Comparison of ENCODE assay signal across 14 cellular contexts in genomic region chr3:42608586-42608985, GRCh38. TPM values are rescaled to one million over a fixed set of nuclear protein-coding genes. Genes with fewer than 3 reads are reported as not detected.
A peak's percentile ranks its signal among the peaks of the same experiment; 100 is the strongest.
DNase-seq lines count a peak whose midpoint lies in the region; ATAC-seq lines count a peak whose summit lies in the region.
"Had no signal": no experiment of that assay in that cellular context is flagged by ENCODE, and none has a peak within 500 bp of the region (broad histone marks: within the 10 kb centered on the region; RNA-seq: fewer than 3 reads in every experiment).

No MANE protein-coding gene starts in this region.

- peaks cover 0 to 9% (median 4%) of the 10 kb centered on the region in 8 donors for H3K9me3 Mint-ChIP-seq in CD4-positive, alpha-beta memory T cell
- H3K9me3 Mint-ChIP-seq in effector memory CD8-positive, alpha-beta T cell: no peaks in the 10 kb centered on the region
- peaks cover 0 to 6% (median 0%) of the 10 kb centered on the region in 11 donors for H3K9me3 Mint-ChIP-seq in naive thymus-derived CD4-positive, alpha-beta T cell

- no peak for ATAC-seq in effector memory CD8-positive, alpha-beta T cell (replicated peaks)
- ATAC-seq in naive thymus-derived CD4-positive, alpha-beta T cell: no peak
- ATAC-seq in GM18861 (IDR thresholded peaks at IDR 0.05; ENCODE audit: unreplicated experiment): no peak
- ATAC-seq: HCT116 had no signal

- no peaks in the 10 kb centered on the region for H3K27me3 Mint-ChIP-seq in CD4-positive, alpha-beta memory T cell
- no peaks in the 10 kb centered on the region for H3K27me3 Mint-ChIP-seq in effector memory CD8-positive, alpha-beta T cell
- H3K27me3 Mint-ChIP-seq in naive thymus-derived CD4-positive, alpha-beta T cell: no peaks in the 10 kb centered on the region

- H3K36me3 ChIP-seq in CD4-positive, alpha-beta memory T cell (ENCODE audit: insufficient read depth, low read length): peaks cover 6% of the 10 kb centered on the region
- peaks cover 44% of the 10 kb centered on the region for H3K36me3 ChIP-seq in MG63
- peaks cover 0 to 20% (median 13%) of the 10 kb centered on the region in 3 experiments for H3K36me3 ChIP-seq in naive thymus-derived CD4-positive, alpha-beta T cell (ENCODE audit: control insufficient read depth in 2 of 3, insufficient read depth in 3 of 3, low read length in 3 of 3)

- peaks cover 33 to 50% of the 10 kb centered on the region in 2 donors for H3K36me3 Mint-ChIP-seq in CD4-positive, alpha-beta memory T cell
- H3K36me3 Mint-ChIP-seq in effector memory CD8-positive, alpha-beta T cell (ENCODE audit: insufficient read depth): peaks cover 64% of the 10 kb centered on the region
- peaks cover 0 to 47% (median 24%) of the 10 kb centered on the region in 5 donors for H3K36me3 Mint-ChIP-seq in naive thymus-derived CD4-positive, alpha-beta T cell

- H3K27ac Mint-ChIP-seq in CD4-positive, alpha-beta memory T cell: peak overlapping the region in 5 of 7 donors; percentile 10 to 86 (median 52)
- H3K27ac Mint-ChIP-seq in effector memory CD8-positive, alpha-beta T cell: peak overlapping the region; percentile 75 to 77
- peak overlapping the region in 5 of 9 donors; percentile 23 to 78 (median 49) for H3K27ac Mint-ChIP-seq in naive thymus-derived CD4-positive, alpha-beta T cell

- H3K27me3 ChIP-seq in CD4-positive, alpha-beta memory T cell (ENCODE audit: insufficient read depth, low read length): no peaks in the 10 kb centered on the region
- H3K27me3 ChIP-seq in MG63: no peaks in the 10 kb centered on the region
- no peaks in the 10 kb centered on the region for H3K27me3 ChIP-seq in naive thymus-derived CD4-positive, alpha-beta T cell (ENCODE audit: control insufficient read depth in 2 of 2, insufficient read depth in 2 of 2, low read length in 2 of 2)
- H3K27me3 ChIP-seq: adrenal gland had no signal

- POLR2A ChIA-PET in CD4-positive, alpha-beta memory T cell (lab: Charles Lee; ENCODE audit: partially characterized antibody): interaction anchor here (1.2 to 3.1 kb wide), 3 partner anchors 7 to 29 kb away, joined by 3 to 20 read pairs (median 9); partner anchors contain the start of genes NKTR and SS18L2
- POLR2A ChIA-PET in naive thymus-derived CD4-positive, alpha-beta T cell (lab: Charles Lee): interaction anchor here (1.6 kb wide), 1 partner anchor 18 kb away, joined by 5 read pairs; the partner anchor contains the start of gene SS18L2

- H3K4me1 Mint-ChIP-seq in CD4-positive, alpha-beta memory T cell: peaks cover 54 to 86% (median 73%) of the 10 kb centered on the region in 4 donors
- H3K4me1 Mint-ChIP-seq in effector memory CD8-positive, alpha-beta T cell (ENCODE audit: low read depth in 2 of 2): peaks cover 39 to 71% of the 10 kb centered on the region in 2 donors
- H3K4me1 Mint-ChIP-seq in naive thymus-derived CD4-positive, alpha-beta T cell: peaks cover 44 to 94% (median 84%) of the 10 kb centered on the region in 7 donors

- CTCF ChIA-PET in CD4-positive, alpha-beta memory T cell (lab: Charles Lee; ENCODE audit: partially characterized antibody): interaction anchor here (1.1 to 1.5 kb wide), 2 partner anchors 8 to 23 kb away, joined by 3 read pairs; partner anchors contain the start of gene NKTR
- CTCF ChIA-PET in naive thymus-derived CD4-positive, alpha-beta T cell (lab: Charles Lee): no interaction called here

- no peak overlapping the region for H3K27ac ChIP-seq in CD4-positive, alpha-beta memory T cell (ENCODE audit: low read depth, low read length)
- no peak overlapping the region for H3K27ac ChIP-seq in naive thymus-derived CD4-positive, alpha-beta T cell (ENCODE audit: low read depth, low read length)
- H3K27ac ChIP-seq: C4-2B, VCaP had no signal

- no peak for DNase-seq in CD4-positive, alpha-beta memory T cell
- DNase-seq in MG63: peak; percentile 32
- DNase-seq in effector memory CD8-positive, alpha-beta T cell: no peak
- DNase-seq in naive thymus-derived CD4-positive, alpha-beta T cell: no peak
- DNase-seq in epidermal melanocyte (ENCODE audit: insufficient read length, low spot score): no peak
- DNase-seq in NCI-H1105 (lab: John Stamatoyannopoulos, UW): no peak
- DNase-seq in HuH-7 (ENCODE audit: low spot score): no peak
- DNase-seq: NCI-H2107, SK-N-SH had no signal

- no peaks in the 10 kb centered on the region for H3K9me3 ChIP-seq in CD4-positive, alpha-beta memory T cell (ENCODE audit: control insufficient read depth in 1 of 2, low read length in 2 of 2)
- H3K9me3 ChIP-seq in MG63: peaks cover 3% of the 10 kb centered on the region; the same call in 1 of the 2 replicates
- no peaks in the 10 kb centered on the region for H3K9me3 ChIP-seq in naive thymus-derived CD4-positive, alpha-beta T cell (ENCODE audit: control insufficient read depth in 2 of 3, low read length in 3 of 3)
- H3K9me3 ChIP-seq: adrenal gland had no signal

- peaks cover 75% of the 10 kb centered on the region for H3K4me1 ChIP-seq in CD4-positive, alpha-beta memory T cell (ENCODE audit: insufficient read depth, low read length)
- peaks cover 20 to 22% of the 10 kb centered on the region in 2 donors for H3K4me1 ChIP-seq in naive thymus-derived CD4-positive, alpha-beta T cell (ENCODE audit: control insufficient read depth in 2 of 2, insufficient read depth in 2 of 2, low read length in 2 of 2)

- intact Hi-C loops in CD4-positive, alpha-beta memory T cell (cut with micrococcal nuclease): no loop called here
- intact Hi-C loops in naive thymus-derived CD4-positive, alpha-beta T cell (cut with micrococcal nuclease): loop anchor here in 1 of 2 donors (10.0 kb wide), 3 partner anchors 496 to 1726 kb away; partner anchors contain the start of genes ABHD5, POMGNT2 and TCAIM

- H3K4me3 Mint-ChIP-seq in CD4-positive, alpha-beta memory T cell: peak overlapping the region in 3 of 8 donors; percentile 7 to 17 (median 12)
- peak overlapping the region in 1 of 2 donors; percentile 11 for H3K4me3 Mint-ChIP-seq in effector memory CD8-positive, alpha-beta T cell
- H3K4me3 Mint-ChIP-seq in naive thymus-derived CD4-positive, alpha-beta T cell: no peak overlapping the region

- H3K4me3 ChIP-seq in CD4-positive, alpha-beta memory T cell (ENCODE audit: low read length in 2 of 2): no peak overlapping the region
- H3K4me3 ChIP-seq in MG63: no peak overlapping the region
- H3K4me3 ChIP-seq in naive thymus-derived CD4-positive, alpha-beta T cell (ENCODE audit: low read length): no peak overlapping the region
- H3K4me3 ChIP-seq: adrenal gland had no signal

RNA-seq across cellular contexts. Expression of gene NKTR, which starts 8.1 kb away (rescaled TPM):
- total RNA-seq in CD4-positive, alpha-beta memory T cell: 100 to 1,000 TPM; 256 to 269 TPM
- 10 to 100 TPM in 1 of 2 donors, 1 to 10 TPM in 1; 8.9 to 23.2 TPM for polyA plus RNA-seq in CD4-positive, alpha-beta memory T cell
- 4.4 and 4.8 TPM in 2 replicates for total RNA-seq in MG63 (2014; rRNA removed; shearing (Covaris generic); ENCODE audit: low replicate concordance)
- total RNA-seq in naive thymus-derived CD4-positive, alpha-beta T cell: 100 to 1,000 TPM; 110 to 275 (median 238) TPM
- polyA plus RNA-seq in naive thymus-derived CD4-positive, alpha-beta T cell: 10 to 100 TPM; 10.9 to 12.0 TPM

RNA-seq across cellular contexts. Expression of gene SS18L2, which starts 17.9 kb away (rescaled TPM):
- total RNA-seq in CD4-positive, alpha-beta memory T cell: 10 to 100 TPM; 51.0 to 61.9 TPM
- polyA plus RNA-seq in CD4-positive, alpha-beta memory T cell: 100 to 1,000 TPM; 150 to 159 TPM
- total RNA-seq in MG63 (2014; rRNA removed; shearing (Covaris generic); ENCODE audit: low replicate concordance): 11.2 and 14.6 TPM in 2 replicates
- 10 to 100 TPM; 31.3 to 60.9 (median 38.9) TPM for total RNA-seq in naive thymus-derived CD4-positive, alpha-beta T cell
- 100 to 1,000 TPM in 1 of 2 donors, 10 to 100 TPM in 1; 75.6 to 117 TPM for polyA plus RNA-seq in naive thymus-derived CD4-positive, alpha-beta T cell

RNA-seq across cellular contexts. Expression of gene SEC22C, which starts 26.8 kb away (rescaled TPM):
- 10 to 100 TPM; 55.8 to 56.6 TPM for total RNA-seq in CD4-positive, alpha-beta memory T cell
- polyA plus RNA-seq in CD4-positive, alpha-beta memory T cell: 10 to 100 TPM; 53.1 to 70.3 TPM
- 54.8 and 68.3 TPM in 2 replicates for total RNA-seq in MG63 (2014; rRNA removed; shearing (Covaris generic); ENCODE audit: low replicate concordance)
- 10 to 100 TPM; 39.7 to 54.8 (median 51.3) TPM for total RNA-seq in naive thymus-derived CD4-positive, alpha-beta T cell
- 10 to 100 TPM; 38.0 to 50.4 TPM for polyA plus RNA-seq in naive thymus-derived CD4-positive, alpha-beta T cell

RNA-seq across cellular contexts. Expression of gene ZBTB47, which starts 44.9 kb away (rescaled TPM):
- 1 to 10 TPM; 1.4 to 1.8 TPM for total RNA-seq in CD4-positive, alpha-beta memory T cell
- polyA plus RNA-seq in CD4-positive, alpha-beta memory T cell: not detected
- total RNA-seq in MG63 (2014; rRNA removed; shearing (Covaris generic); ENCODE audit: low replicate concordance): 11.7 and 22.7 TPM in 2 replicates
- 1 to 10 TPM in 4 of 5 experiments, under 1 TPM in 1; 0.38 to 3.8 (median 1.6) TPM for total RNA-seq in naive thymus-derived CD4-positive, alpha-beta T cell
- not detected for polyA plus RNA-seq in naive thymus-derived CD4-positive, alpha-beta T cell

Comparison
In these comparisons a context has a peak if more than half of its experiments do, and no peak if none do; other contexts are left out.
1. RNA of gene NKTR, which starts 8.1 kb away (total RNA-seq): 256 to 269 TPM in CD4-positive, alpha-beta memory T cell and 110 to 275 TPM in naive thymus-derived CD4-positive, alpha-beta T cell; 4.4 to 4.8 TPM in MG63; every median in the first group is over 10 times any median in the second.
2. Peak in every context shown above with its lines, with median percentiles within 50 percentile points of each other: H3K27ac Mint-ChIP-seq.